Comparison of ENCODE assay signal across 1 cellular context in genomic region chr19:50357178-50358100, GRCh38.
A peak's percentile ranks its signal among the peaks of the same experiment; 100 is the strongest.
TF ChIP-seq lines count a peak whose summit lies in the region.

No MANE protein-coding gene starts in this region.

TF ChIP-seq in HepG2, 621 proteins besides CTCF, POLR2A, EP300 and RAD21 (continued from another document and continues in another):
- 0 out of 2 replicates have a peak, but pooled peaks have one; percentile 45 for TF ChIP-seq ATF2 (CRISPR knock-in tag; IDR thresholded peaks at IDR 0.05)
- TF ChIP-seq GATAD1 (CRISPR knock-in tag; IDR thresholded peaks at IDR 0.05) = 0 out of 2 replicates have a peak, but pooled peaks have one; percentile 12
- no peak for TF ChIP-seq JDP2 (CRISPR knock-in tag; IDR thresholded peaks at IDR 0.05; ENCODE audit: borderline replicate concordance)
- no peak for TF ChIP-seq SOX6 (IDR thresholded peaks at IDR 0.05)
- 0 out of 2 replicates have a peak, but pooled peaks have one; percentile 13 for TF ChIP-seq SOX6 (CRISPR knock-in tag; IDR thresholded peaks at IDR 0.05)
- TF ChIP-seq ZFP36 (IDR thresholded peaks at IDR 0.05; ENCODE audit: borderline replicate concordance, low read depth, low read length, partially characterized antibody) = peak; percentile 36
- TF ChIP-seq ZNF441 (CRISPR knock-in tag; IDR thresholded peaks at IDR 0.05; ENCODE audit: borderline replicate concordance) = no peak
- TF ChIP-seq PITX1 (CRISPR knock-in tag; IDR thresholded peaks at IDR 0.05) = no peak
- no peak for TF ChIP-seq TEAD2 (CRISPR knock-in tag; IDR thresholded peaks at IDR 0.05)
- TF ChIP-seq ELK4 (CRISPR knock-in tag; IDR thresholded peaks at IDR 0.05; ENCODE audit: borderline replicate concordance) = no peak
- no peak for TF ChIP-seq MAFG (CRISPR knock-in tag; IDR thresholded peaks at IDR 0.05)
- 0 out of 2 replicates have a peak, but pooled peaks have one; percentile 23 for TF ChIP-seq ZNF224 (CRISPR knock-in tag; IDR thresholded peaks at IDR 0.05)
- TF ChIP-seq KLF16 (CRISPR knock-in tag; IDR thresholded peaks at IDR 0.05) = no peak
- no peak for TF ChIP-seq ZNF44 (CRISPR knock-in tag; IDR thresholded peaks at IDR 0.05)
- peak; percentile 47; the same call in 1 of the 2 replicates for TF ChIP-seq ARNT2 (CRISPR knock-in tag; IDR thresholded peaks at IDR 0.05; ENCODE audit: low read depth)
- no peak for TF ChIP-seq PPARG (CRISPR knock-in tag; conservative IDR thresholded peaks at IDR 0.05)
- TF ChIP-seq ZNF138 (CRISPR knock-in tag; IDR thresholded peaks at IDR 0.05; ENCODE audit: low read depth) = no peak
- no peak for TF ChIP-seq FUBP1 (CRISPR knock-in tag; IDR thresholded peaks at IDR 0.05; ENCODE audit: borderline replicate concordance)
- no peak for TF ChIP-seq SRSF1 (optimal IDR thresholded peaks at IDR 0.05; ENCODE audit: low read depth, low read length)
- no peak for TF ChIP-seq BCL6 (CRISPR knock-in tag; IDR thresholded peaks at IDR 0.05)
- TF ChIP-seq ATF6 (CRISPR knock-in tag; conservative IDR thresholded peaks at IDR 0.05) = no peak
- no peak for TF ChIP-seq HHEX (CRISPR knock-in tag; IDR thresholded peaks at IDR 0.05)
- no peak for TF ChIP-seq ZNF740 (CRISPR knock-in tag; IDR thresholded peaks at IDR 0.05)
- no peak for TF ChIP-seq ZNF629 (CRISPR knock-in tag; conservative IDR thresholded peaks at IDR 0.05)
- 0 out of 2 replicates have a peak, but pooled peaks have one; percentile 37 for TF ChIP-seq KAT8 (CRISPR knock-in tag; IDR thresholded peaks at IDR 0.05)
- TF ChIP-seq PBX2 (CRISPR knock-in tag; IDR thresholded peaks at IDR 0.05) = no peak
- TF ChIP-seq ZNF883 (CRISPR knock-in tag; IDR thresholded peaks at IDR 0.05; ENCODE audit: not compliant biosample characterization) = no peak
- TF ChIP-seq ZHX1 (CRISPR knock-in tag; IDR thresholded peaks at IDR 0.05; ENCODE audit: low read depth) = no peak
- 0 out of 2 replicates have a peak, but pooled peaks have one; percentile 24 for TF ChIP-seq RXRA (CRISPR knock-in tag; IDR thresholded peaks at IDR 0.05)
- TF ChIP-seq TAF15 (IDR thresholded peaks at IDR 0.05; ENCODE audit: low read depth, low read length, poor library complexity, severe bottlenecking) = no peak
- no peak for TF ChIP-seq ZSCAN25 (CRISPR knock-in tag; IDR thresholded peaks at IDR 0.05)
- no peak for TF ChIP-seq ZNF3 (CRISPR knock-in tag; IDR thresholded peaks at IDR 0.05)
- no peak for TF ChIP-seq ZNF329 (CRISPR knock-in tag; IDR thresholded peaks at IDR 0.05; ENCODE audit: low read depth)
- TF ChIP-seq SUZ12 (IDR thresholded peaks at IDR 0.05; ENCODE audit: low read depth, low read length) = no peak
- no peak; the same call in 1 of the 2 replicates for TF ChIP-seq HDAC1 (CRISPR knock-in tag; IDR thresholded peaks at IDR 0.05)
- TF ChIP-seq SALL1 (CRISPR knock-in tag; IDR thresholded peaks at IDR 0.05) = peak; percentile 36; the same call in 1 of the 2 replicates
- no peak for TF ChIP-seq FOSL1 (CRISPR knock-in tag; IDR thresholded peaks at IDR 0.05; ENCODE audit: borderline replicate concordance)
- TF ChIP-seq HDAC6 (IDR thresholded peaks at IDR 0.05; ENCODE audit: low read depth, low read length) = no peak
- TF ChIP-seq SMAD9 (CRISPR knock-in tag; IDR thresholded peaks at IDR 0.05) = no peak
- no peak for TF ChIP-seq ZNF607 (CRISPR knock-in tag; IDR thresholded peaks at IDR 0.05; ENCODE audit: borderline replicate concordance)
- no peak for TF ChIP-seq ATF1 (CRISPR knock-in tag; IDR thresholded peaks at IDR 0.05)
- TF ChIP-seq SOX5 (CRISPR knock-in tag; IDR thresholded peaks at IDR 0.05; ENCODE audit: borderline replicate concordance) = no peak
- no peak for TF ChIP-seq GTF3A (CRISPR knock-in tag; conservative IDR thresholded peaks at IDR 0.05)
- no peak for TF ChIP-seq ZNF205 (CRISPR knock-in tag; IDR thresholded peaks at IDR 0.05)
- no peak for TF ChIP-seq RAD51 (IDR thresholded peaks at IDR 0.05; ENCODE audit: borderline replicate concordance)
- TF ChIP-seq CENPBD1 (CRISPR knock-in tag; IDR thresholded peaks at IDR 0.05; ENCODE audit: borderline replicate concordance, low read depth) = no peak
- TF ChIP-seq ZNF598 (CRISPR knock-in tag; IDR thresholded peaks at IDR 0.05; ENCODE audit: borderline replicate concordance) = no peak
- TF ChIP-seq ZNF576 (CRISPR knock-in tag; IDR thresholded peaks at IDR 0.05) = no peak
- no peak for TF ChIP-seq ZNF10 (CRISPR knock-in tag; IDR thresholded peaks at IDR 0.05; ENCODE audit: borderline replicate concordance, low read depth)
- TF ChIP-seq SRF (IDR thresholded peaks at IDR 0.05; ENCODE audit: low read depth, low read length) = no peak
- TF ChIP-seq ZMAT3 (CRISPR knock-in tag; conservative IDR thresholded peaks at IDR 0.05) = 0 out of 2 replicates have a peak, but pooled peaks have one; percentile 39
- TF ChIP-seq TOPORS (CRISPR knock-in tag; IDR thresholded peaks at IDR 0.05) = no peak
- TF ChIP-seq ZNF691 (CRISPR knock-in tag; IDR thresholded peaks at IDR 0.05; ENCODE audit: borderline replicate concordance, low read depth) = no peak
- no peak for TF ChIP-seq RFX3 (CRISPR knock-in tag; IDR thresholded peaks at IDR 0.05)
- peak; percentile 90 for TF ChIP-seq CREB1 (IDR thresholded peaks at IDR 0.05)
- TF ChIP-seq CREB1 (CRISPR knock-in tag; IDR thresholded peaks at IDR 0.05) = peak; percentile 80
- no peak for TF ChIP-seq ZNF232 (CRISPR knock-in tag; IDR thresholded peaks at IDR 0.05; ENCODE audit: borderline replicate concordance)
- TF ChIP-seq ATRX (CRISPR knock-in tag; IDR thresholded peaks at IDR 0.05; ENCODE audit: borderline replicate concordance) = no peak
- peak; percentile 29; the same call in 1 of the 2 replicates for TF ChIP-seq UBTF (CRISPR knock-in tag; IDR thresholded peaks at IDR 0.05)
- no peak for TF ChIP-seq TGIF2 (CRISPR knock-in tag; IDR thresholded peaks at IDR 0.05)
- TF ChIP-seq ZBTB38 (CRISPR knock-in tag; IDR thresholded peaks at IDR 0.05) = no peak
